In the genomic region with DNA sequence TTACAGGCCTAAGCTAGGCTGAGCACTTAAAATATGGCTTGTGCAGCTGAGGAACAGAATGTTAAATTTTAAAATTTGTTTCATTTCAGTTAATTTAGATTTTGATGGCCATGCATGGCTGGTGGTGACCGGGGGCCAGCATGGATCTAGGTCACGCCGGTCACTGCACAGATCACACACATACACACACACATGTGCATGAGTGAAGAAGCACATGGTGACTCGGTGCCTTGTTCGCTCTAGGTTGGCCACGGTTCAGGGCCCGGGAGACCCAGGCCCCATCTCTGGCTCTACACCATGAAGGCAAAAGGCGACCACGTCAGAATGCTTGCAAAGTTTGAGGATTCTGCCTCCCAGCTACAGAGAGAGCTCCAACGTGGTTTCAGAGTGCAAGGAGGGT, we compare ENCODE assay signal across 1 cellular context.
A peak's percentile ranks its signal among the peaks of the same experiment; 100 is the strongest.
TF ChIP-seq lines count a peak whose summit lies in the region.

No MANE protein-coding gene starts in this region.

TF ChIP-seq in HepG2, 621 proteins besides CTCF, POLR2A, EP300 and RAD21:
- TF ChIP-seq MTF2 (CRISPR knock-in tag; IDR thresholded peaks at IDR 0.05; ENCODE audit: borderline replicate concordance) (no peak), TBP (CRISPR knock-in tag; IDR thresholded peaks at IDR 0.05) (no peak)
- TF ChIP-seq, protein P1, sequence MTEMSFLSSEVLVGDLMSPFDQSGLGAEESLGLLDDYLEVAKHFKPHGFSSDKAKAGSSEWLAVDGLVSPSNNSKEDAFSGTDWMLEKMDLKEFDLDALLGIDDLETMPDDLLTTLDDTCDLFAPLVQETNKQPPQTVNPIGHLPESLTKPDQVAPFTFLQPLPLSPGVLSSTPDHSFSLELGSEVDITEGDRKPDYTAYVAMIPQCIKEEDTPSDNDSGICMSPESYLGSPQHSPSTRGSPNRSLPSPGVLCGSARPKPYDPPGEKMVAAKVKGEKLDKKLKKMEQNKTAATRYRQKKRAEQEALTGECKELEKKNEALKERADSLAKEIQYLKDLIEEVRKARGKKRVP (CRISPR knock-in tag; IDR thresholded peaks at IDR 0.05) = no peak
- TF ChIP-seq, protein P2, sequence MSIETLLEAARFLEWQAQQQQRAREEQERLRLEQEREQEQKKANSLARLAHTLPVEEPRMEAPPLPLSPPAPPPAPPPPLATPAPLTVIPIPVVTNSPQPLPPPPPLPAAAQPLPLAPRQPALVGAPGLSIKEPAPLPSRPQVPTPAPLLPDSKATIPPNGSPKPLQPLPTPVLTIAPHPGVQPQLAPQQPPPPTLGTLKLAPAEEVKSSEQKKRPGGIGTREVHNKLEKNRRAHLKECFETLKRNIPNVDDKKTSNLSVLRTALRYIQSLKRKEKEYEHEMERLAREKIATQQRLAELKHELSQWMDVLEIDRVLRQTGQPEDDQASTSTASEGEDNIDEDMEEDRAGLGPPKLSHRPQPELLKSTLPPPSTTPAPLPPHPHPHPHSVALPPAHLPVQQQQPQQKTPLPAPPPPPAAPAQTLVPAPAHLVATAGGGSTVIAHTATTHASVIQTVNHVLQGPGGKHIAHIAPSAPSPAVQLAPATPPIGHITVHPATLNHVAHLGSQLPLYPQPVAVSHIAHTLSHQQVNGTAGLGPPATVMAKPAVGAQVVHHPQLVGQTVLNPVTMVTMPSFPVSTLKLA (IDR thresholded peaks at IDR 0.05) = peak; percentile 94
